25 cellular contexts compared by ENCODE assay signal in genomic region chr1:16196874-16197273, GRCh38. TPM values are rescaled to one million over a fixed set of nuclear protein-coding genes. Genes with fewer than 3 reads are reported as not detected.
DNase-seq lines count a peak whose midpoint lies in the region; ATAC-seq, FAIRE-seq and TF ChIP-seq lines count a peak whose summit lies in the region.
"Had no signal": no experiment of that assay in that cellular context is flagged by ENCODE, and none has a peak within 500 bp of the region (broad histone marks: within the 10 kb centered on the region; RNA-seq: fewer than 3 reads in every experiment).

No MANE protein-coding gene starts in this region.

- no peak for TF ChIP-seq POLR2A in uterus (IDR thresholded peaks at IDR 0.05)

- FAIRE-seq in D721Med (lab: Jason Lieb, UNC) = no peak
- FAIRE-seq: A204.1, GM12878, H54 had no signal

- H3K27ac Mint-ChIP-seq in central memory CD8-positive, alpha-beta T cell (ENCODE audit: low read depth) = peak overlapping the region; percentile 47
- H3K27ac Mint-ChIP-seq: B cell; CD8-positive, alpha-beta T cell; HFFc6 had no signal

- ATAC-seq in left ventricle myocardium superior = no peak
- ATAC-seq in central memory CD8-positive, alpha-beta T cell (replicated peaks; ENCODE audit: extremely low read depth, poor library complexity, severe bottlenecking) = no peak
- ATAC-seq: CD8-positive, alpha-beta T cell; GM12878 had no signal

- H3K9me3 ChIP-seq in right atrium auricular region = no peaks in the 10 kb centered on the region
- no peaks in the 10 kb centered on the region for H3K9me3 ChIP-seq in osteoblast (ENCODE audit: low read depth, low read length)
- no peaks in the 10 kb centered on the region for H3K9me3 ChIP-seq in uterus
- H3K9me3 ChIP-seq: BLaER1, Caco-2, HAP-1 had no signal

- H3K27me3 ChIP-seq in right atrium auricular region (no peaks in the 10 kb centered on the region), osteoblast (ENCODE audit: insufficient read depth, low read length) (no peaks in the 10 kb centered on the region), uterus (no peaks in the 10 kb centered on the region)
- H3K27me3 ChIP-seq: BLaER1 had no signal

- no peak overlapping the region for H3K4me2 ChIP-seq in osteoblast (ENCODE audit: insufficient read depth, low read length)
- H3K4me2 ChIP-seq: BLaER1 had no signal

- no peaks in the 10 kb centered on the region for H3K4me1 ChIP-seq in right atrium auricular region
- no peaks in the 10 kb centered on the region for H3K4me1 ChIP-seq in osteoblast (ENCODE audit: insufficient read depth, low read length)
- H3K4me1 ChIP-seq in uterus = peaks cover 0 to 5% of the 10 kb centered on the region in 2 donors
- H3K4me1 ChIP-seq: Caco-2, HAP-1 had no signal

- H3K27me3 Mint-ChIP-seq in central memory CD8-positive, alpha-beta T cell = no peaks in the 10 kb centered on the region
- H3K27me3 Mint-ChIP-seq: B cell; CD4-positive, CD25-positive, alpha-beta regulatory T cell had no signal

- H3K4me3 ChIP-seq in right atrium auricular region (no peak overlapping the region), osteoblast (ENCODE audit: insufficient read depth, low read length) (no peak overlapping the region), uterus (no peak overlapping the region)
- H3K4me3 ChIP-seq: BLaER1, GM12878, HAP-1 had no signal

- intact Hi-C loops in left ventricle myocardium superior (cut with micrococcal nuclease) = no loop called here
- intact Hi-C loops in uterus (cut with DNase I; ENCODE audit: low total_unique reads) = no loop called here

- H3K79me2 ChIP-seq in osteoblast (ENCODE audit: insufficient read depth, low read length) = no peaks in the 10 kb centered on the region

- H3K27ac ChIP-seq in right atrium auricular region (no peak overlapping the region), osteoblast (ENCODE audit: low read depth, low read length) (no peak overlapping the region), uterus (peak overlapping the region; percentile 65 to 82)
- H3K27ac ChIP-seq: 22Rv1, BLaER1, C4-2B had no signal

- no peaks in the 10 kb centered on the region for H4K20me1 ChIP-seq in osteoblast (ENCODE audit: insufficient read depth, low read length)
- H4K20me1 ChIP-seq: BLaER1 had no signal

- H3K4me1 Mint-ChIP-seq in central memory CD8-positive, alpha-beta T cell = peaks cover 6% of the 10 kb centered on the region
- H3K4me1 Mint-ChIP-seq: B cell had no signal

- H3K4me3 Mint-ChIP-seq in central memory CD8-positive, alpha-beta T cell = no peak overlapping the region
- H3K4me3 Mint-ChIP-seq: B cell; CD4-positive, CD25-positive, alpha-beta regulatory T cell; CD8-positive, alpha-beta T cell; HFFc6 had no signal

- no peak overlapping the region for H2AFZ ChIP-seq in osteoblast (ENCODE audit: low read length)

- no peaks in the 10 kb centered on the region for H3K36me3 Mint-ChIP-seq in central memory CD8-positive, alpha-beta T cell (ENCODE audit: insufficient read depth)

- no peaks in the 10 kb centered on the region for H3K9me3 Mint-ChIP-seq in central memory CD8-positive, alpha-beta T cell
- H3K9me3 Mint-ChIP-seq: CD4-positive, CD25-positive, alpha-beta regulatory T cell; CD8-positive, alpha-beta T cell; HFFc6 had no signal

- DNase-seq in left ventricle myocardium superior = peak; percentile 6
- DNase-seq in right atrium auricular region (ENCODE audit: low spot score) = no peak
- DNase-seq in central memory CD8-positive, alpha-beta T cell (ENCODE audit: low spot score in 2 of 2) = no peak
- DNase-seq in osteoblast (ENCODE audit: insufficient read length, low spot score, missing footprints) = peak; percentile 21
- DNase-seq in uterus = no peak
- DNase-seq in NCI-H2081 (lab: John Stamatoyannopoulos, UW) = no peak
- DNase-seq in NCI-H1048 (lab: John Stamatoyannopoulos, UW) = no peak
- DNase-seq in D721Med (ENCODE audit: insufficient read length, low spot score) = no peak
- DNase-seq: Caco-2; CD4-positive, CD25-positive, alpha-beta regulatory T cell; CD8-positive, alpha-beta T cell; DMS 273 treated with DMSO at 0.1 percent for 48 hours; DMS79; EL; GDM1; GOT3; HFFc6 had no signal

- H3K36me3 ChIP-seq in right atrium auricular region (no peaks in the 10 kb centered on the region), osteoblast (ENCODE audit: insufficient read depth, low read length) (no peaks in the 10 kb centered on the region), uterus (no peaks in the 10 kb centered on the region)
- H3K36me3 ChIP-seq: HAP-1 had no signal

- TF ChIP-seq CTCF in right atrium auricular region (IDR thresholded peaks at IDR 0.05) (no peak), osteoblast (IDR thresholded peaks at IDR 0.05; ENCODE audit: extremely low read depth, low read depth, low read length) (no peak), uterus (IDR thresholded peaks at IDR 0.05) (no peak), D721Med (IDR thresholded peaks at IDR 0.05; ENCODE audit: insufficient read depth, missing control alignments) (no peak)

RNA-seq across cellular contexts. Expression of gene ARHGEF19, which starts 15.6 kb away (rescaled TPM):
- 2.0 TPM for total RNA-seq in left ventricle myocardium superior
- total RNA-seq in right atrium auricular region = 1 to 10 TPM; 1.5 to 4.8 TPM
- total RNA-seq in osteoblast = 5.9 and 6.5 TPM in 2 replicates
- total RNA-seq in uterus = 10 to 100 TPM in 2 of 4 donors, 1 to 10 TPM in 2; 3.6 to 26.8 (median 12.2) TPM

RNA-seq across cellular contexts. Expression of gene CPLANE2, which starts 40.1 kb away (rescaled TPM):
- total RNA-seq in left ventricle myocardium superior = 9.7 TPM
- total RNA-seq in right atrium auricular region = 1 to 10 TPM; 4.4 to 5.0 TPM
- 9.4 and 14.1 TPM in 2 replicates for total RNA-seq in osteoblast
- 1 to 10 TPM; 5.1 to 7.4 (median 5.5) TPM for total RNA-seq in uterus

RNA-seq across cellular contexts. Expression of gene EPHA2, which starts 41.0 kb away (rescaled TPM):
- total RNA-seq in left ventricle myocardium superior (7.6 TPM), right atrium auricular region (10 to 100 TPM; 17.5 to 43.5 TPM), osteoblast (13.3 and 21.0 TPM in 2 replicates), uterus (10 to 100 TPM in 2 of 4 donors, 1 to 10 TPM in 2; 2.4 to 32.9 (median 16.3) TPM)
- total RNA-seq: CD4-positive, CD25-positive, alpha-beta regulatory T cell; CD8-positive, alpha-beta T cell had no signal

Comparison
In these comparisons a context has a peak if more than half of its experiments do, and no peak if none do; other contexts are left out.
1. DNase-seq: peak in left ventricle myocardium superior (single experiment) and osteoblast (single experiment); none in right atrium auricular region (single experiment), central memory CD8-positive, alpha-beta T cell (0 of 2), uterus (0 of 2), NCI-H2081 (0 of 2), NCI-H1048 (single experiment) and D721Med (single experiment).
2. H3K27ac ChIP-seq: peak in uterus (2 of 2); none in right atrium auricular region (0 of 2) and osteoblast (single experiment).